ENCODE assay signal across 12 cellular contexts in genomic region chr1:244361764-244362473, GRCh38.
A peak's percentile ranks its signal among the peaks of the same experiment; 100 is the strongest.
DNase-seq lines count a peak whose midpoint lies in the region; ATAC-seq and TF ChIP-seq lines count a peak whose summit lies in the region.
"Had no signal": no experiment of that assay in that cellular context is flagged by ENCODE, and none has a peak within 500 bp of the region (broad histone marks: within the 10 kb centered on the region; RNA-seq: fewer than 3 reads in every experiment).

No MANE protein-coding gene starts in this region.

- H3K9me3 ChIP-seq in GM23248 (ENCODE audit: low read depth) (no peaks in the 10 kb centered on the region), adipocyte (ENCODE audit: control insufficient read depth, low read length) (no peaks in the 10 kb centered on the region), ascending aorta (no peaks in the 10 kb centered on the region), body of pancreas (no peaks in the 10 kb centered on the region)

- WGBS in GM23248 (ENCODE audit: low coverage in 1 of 2, low lambda C conversion rate in 2 of 2, missing lambda C conversion rate in 2 of 2), 2 experiments, result 2 to 4% methylated on average over 5 of the region's 5 CpGs
- 15 to 25% methylated on average over 5 of the region's 5 CpGs for WGBS in body of pancreas, 2 donors

- peak; percentile 60 for DNase-seq in GM23248
- DNase-seq in adipocyte (ENCODE audit: low read depth), result peak; percentile 68
- peak; percentile 66 for DNase-seq in glomerular visceral epithelial cell (ENCODE audit: extremely low spot score)
- DNase-seq in renal cortical epithelial cell (ENCODE audit: low read depth), result peak; percentile 91
- DNase-seq in ascending aorta (ENCODE audit: low spot score in 2 of 2), result no peak
- no peak for DNase-seq in body of pancreas
- no peak for DNase-seq in activated naive CD4-positive, alpha-beta T cell treated with Interleukin-2 at 50 U/mL for 16 hours
- DNase-seq: activated CD8-positive, alpha-beta T cell treated with anti-CD3 and anti-CD28 coated beads for 36 hours; effector memory CD8-positive, alpha-beta T cell; NK-92 treated with Interleukin-12 subunit alpha and Interleukin-12 subunit beta, amount 100 ng/mL, for 24 hours had no signal

- peak overlapping the region; percentile 77 for H3K4me2 ChIP-seq in GM23248 (ENCODE audit: unreplicated experiment)

- H3K9ac ChIP-seq in GM23248, result peak overlapping the region; percentile 62
- peak overlapping the region; percentile 61 for H3K9ac ChIP-seq in adipocyte (ENCODE audit: low read length)

- no peaks in the 10 kb centered on the region for H4K20me1 ChIP-seq in GM23248 (ENCODE audit: insufficient read depth)

- H3K79me2 ChIP-seq in GM23248 (ENCODE audit: insufficient read depth), result no peaks in the 10 kb centered on the region

- peak overlapping the region; percentile 52 for H3K27ac ChIP-seq in GM23248
- no peak overlapping the region for H3K27ac ChIP-seq in ascending aorta
- H3K27ac ChIP-seq in body of pancreas, result no peak overlapping the region

- peak overlapping the region; percentile 80 for H2AFZ ChIP-seq in GM23248

- 0 out of 2 replicates have a peak, but pooled peaks cover 3% of the 10 kb centered on the region for H3F3A ChIP-seq in GM23248 (ENCODE audit: insufficient read depth)

- H3K4me1 ChIP-seq in GM23248 (ENCODE audit: insufficient read depth), result peaks cover 8% of the 10 kb centered on the region
- peaks cover 7% of the 10 kb centered on the region for H3K4me1 ChIP-seq in adipocyte (ENCODE audit: control insufficient read depth, insufficient read depth, low read length)
- no peaks in the 10 kb centered on the region for H3K4me1 ChIP-seq in ascending aorta
- peaks cover 8% of the 10 kb centered on the region for H3K4me1 ChIP-seq in body of pancreas

- no peaks in the 10 kb centered on the region for H3K27me3 ChIP-seq in GM23248 (replicated peaks; ENCODE audit: insufficient read depth)
- H3K27me3 ChIP-seq in adipocyte (replicated peaks; ENCODE audit: control insufficient read depth, insufficient read depth, low read length), result no peaks in the 10 kb centered on the region
- H3K27me3 ChIP-seq in ascending aorta, result no peaks in the 10 kb centered on the region
- no peaks in the 10 kb centered on the region for H3K27me3 ChIP-seq in body of pancreas

- TF ChIP-seq CTCF in ascending aorta (IDR thresholded peaks at IDR 0.05) (no peak), body of pancreas (IDR thresholded peaks at IDR 0.05) (no peak)

- H3K36me3 ChIP-seq in GM23248 (ENCODE audit: low read depth) (no peaks in the 10 kb centered on the region), adipocyte (ENCODE audit: control insufficient read depth, insufficient read depth, low read length, severe bottlenecking) (no peaks in the 10 kb centered on the region), ascending aorta (no peaks in the 10 kb centered on the region), body of pancreas (replicated peaks in 1 of 2; ENCODE audit: insufficient read depth in 1 of 2, low read depth in 2 of 2) (no peaks in the 10 kb centered on the region)

- in situ Hi-C loops in GM23248 (cut with MboI), result no loop called here

- no peaks in the 10 kb centered on the region for H3K9me2 ChIP-seq in GM23248 (ENCODE audit: insufficient read depth)

- intact Hi-C loops in ascending aorta (cut with DNase I), result no loop called here
- intact Hi-C loops in body of pancreas (cut with DNase I), result no loop called here

- TF ChIP-seq POLR2A in body of pancreas (IDR thresholded peaks at IDR 0.05), result no peak

- ATAC-seq in body of pancreas, result no peak
- no peak for ATAC-seq in HG03039 (IDR thresholded peaks at IDR 0.05; ENCODE audit: unreplicated experiment)
- ATAC-seq: activated CD8-positive, alpha-beta T cell treated with anti-CD3 and anti-CD28 coated beads for 36 hours; effector memory CD8-positive, alpha-beta T cell; GM12878 had no signal

- H3K4me3 ChIP-seq in GM23248, result peak overlapping the region; percentile 46
- peak overlapping the region; percentile 67 for H3K4me3 ChIP-seq in adipocyte (ENCODE audit: low read length)
- H3K4me3 ChIP-seq in ascending aorta, result no peak overlapping the region
- no peak overlapping the region for H3K4me3 ChIP-seq in body of pancreas
- H3K4me3 ChIP-seq: GM12878 had no signal

Comparison
In these comparisons a context has a peak if more than half of its experiments do, and no peak if none do; other contexts are left out.
1. DNase-seq: peak in GM23248 (single experiment), adipocyte (single experiment), glomerular visceral epithelial cell (single experiment) and renal cortical epithelial cell (single experiment); none in ascending aorta (0 of 2), body of pancreas (0 of 4) and activated naive CD4-positive, alpha-beta T cell treated with Interleukin-2 at 50 U/mL for 16 hours (single experiment).
2. H3K4me3 ChIP-seq: peak in GM23248 (single experiment) and adipocyte (single experiment); none in ascending aorta (0 of 2) and body of pancreas (0 of 2).